In genomic region chr2:41933585-41934322, GRCh38 we compare ENCODE assay signal across 10 cellular contexts.
DNase-seq lines count a peak whose midpoint lies in the region; TF ChIP-seq lines count a peak whose summit lies in the region.
"Had no signal": no experiment of that assay in that cellular context is flagged by ENCODE, and none has a peak within 500 bp of the region (broad histone marks: within the 10 kb centered on the region; RNA-seq: fewer than 3 reads in every experiment).

No MANE protein-coding gene starts in this region.

- H2AK5ac ChIP-seq in mesenchymal stem cell (ENCODE audit: low read length, severe bottlenecking) = peak overlapping the region; percentile 37

- H3K27me3 ChIP-seq in mesenchymal stem cell (ENCODE audit: control insufficient read depth in 1 of 2, insufficient read depth in 1 of 2, low read length in 2 of 2) (no peaks in the 10 kb centered on the region), SK-N-SH (ENCODE audit: insufficient read depth) (no peaks in the 10 kb centered on the region)

- peak overlapping the region; percentile 54 to 96 for H2BK12ac ChIP-seq in mesenchymal stem cell (ENCODE audit: low read length in 2 of 2)

- TF ChIP-seq EP300 in SK-N-SH (IDR thresholded peaks at IDR 0.05; ENCODE audit: borderline replicate concordance in 1 of 2, low read depth in 1 of 2, low read length in 1 of 2) = no peak

- DNase-seq in LHCN-M2 (ENCODE audit: low read depth) (peak; percentile 94), chondrocyte (ENCODE audit: low spot score) (no peak), mesenchymal stem cell (peak; percentile 97), amygdala (lab: John Stamatoyannopoulos, UW) (no peak), SK-N-SH (no peak), NCI-H1694 (lab: John Stamatoyannopoulos, UW) (no peak)
- DNase-seq in activated CD4-positive, alpha-beta T cell treated with anti-CD3 and anti-CD28 coated beads for 48 hours = no peak
- DNase-seq: activated CD4-positive, alpha-beta T cell treated with anti-CD3 and anti-CD28 coated beads, Interleukin-2, amount 50 U/mL, for 4 hours; NCI-H2107 had no signal

- H2BK120ac ChIP-seq in mesenchymal stem cell (ENCODE audit: low read depth, low read length) = peak overlapping the region; percentile 78

- H3K4me2 ChIP-seq in mesenchymal stem cell (ENCODE audit: low read length, poor library complexity, severe bottlenecking) = no peak overlapping the region
- H3K4me2 ChIP-seq in SK-N-SH = no peak overlapping the region; the same call in 1 of the 2 replicates

- H2AFZ ChIP-seq in mesenchymal stem cell (ENCODE audit: low read depth, low read length) = no peak overlapping the region
- H2AFZ ChIP-seq in SK-N-SH (ENCODE audit: low read depth) = no peak overlapping the region

- peaks cover 92% of the 10 kb centered on the region for H3K4me1 Mint-ChIP-seq in chondrocyte (ENCODE audit: low read depth)

- peak overlapping the region in 1 of 2 experiments; percentile 41 for H3K14ac ChIP-seq in mesenchymal stem cell (ENCODE audit: low read length in 2 of 2)

- no peak overlapping the region for H2BK5ac ChIP-seq in mesenchymal stem cell (ENCODE audit: low read depth, low read length, poor library complexity, severe bottlenecking)

- WGBS in mesenchymal stem cell = 61% methylated on average over 7 of the region's 8 CpGs
- WGBS in SK-N-SH (ENCODE audit: low lambda C conversion rate) = 50% methylated on average over 8 of the region's 8 CpGs

- CTCF ChIA-PET in SK-N-SH (lab: Yijun Ruan, JAX) = interaction anchor here (0.7 to 6.9 kb wide), 6 partner anchors 12 to 154 kb away, joined by 3 to 38 read pairs (median 4); no protein-coding TSS in a partner anchor

- no peaks in the 10 kb centered on the region for H4K20me1 ChIP-seq in SK-N-SH (ENCODE audit: insufficient read depth)

- H3K9me3 ChIP-seq in mesenchymal stem cell (ENCODE audit: control insufficient read depth, low read length) (no peaks in the 10 kb centered on the region), SK-N-SH (no peaks in the 10 kb centered on the region)

- peak overlapping the region; percentile 54 for H3K27ac ChIP-seq in mesenchymal stem cell (ENCODE audit: low read length, poor library complexity, severe bottlenecking)
- no peak overlapping the region for H3K27ac ChIP-seq in SK-N-SH (ENCODE audit: low read depth in 2 of 2, low read length in 1 of 2)

- peaks cover 41% of the 10 kb centered on the region for H3K4me1 ChIP-seq in mesenchymal stem cell (ENCODE audit: control insufficient read depth, insufficient read depth, low read depth, low read length)
- peaks cover 13 to 50% of the 10 kb centered on the region in 2 experiments; a peak in 3 of 4 replicates for H3K4me1 ChIP-seq in SK-N-SH (ENCODE audit: control insufficient read depth in 1 of 2, insufficient read depth in 2 of 2, low read depth in 1 of 2, low read length in 1 of 2)

- no peaks in the 10 kb centered on the region for H3K79me2 ChIP-seq in SK-N-SH (ENCODE audit: insufficient read depth)

- H3K9me2 ChIP-seq in SK-N-SH = no peaks in the 10 kb centered on the region

- POLR2A ChIA-PET in SK-N-SH (lab: Yijun Ruan, JAX) = interaction anchor here (1.4 to 2.8 kb wide), 2 partner anchors 14 to 21 kb away, joined by 4 to 12 read pairs; no protein-coding TSS in a partner anchor

- H3K9ac ChIP-seq in mesenchymal stem cell (ENCODE audit: low read length) (peak overlapping the region; percentile 79), SK-N-SH (no peak overlapping the region)

- peak overlapping the region; percentile 17 for H3K4me3 Mint-ChIP-seq in chondrocyte (ENCODE audit: unreplicated experiment)

- no peak for TF ChIP-seq RAD21 in SK-N-SH (IDR thresholded peaks at IDR 0.05; ENCODE audit: low read length)

- no peak overlapping the region for H2BK15ac ChIP-seq in mesenchymal stem cell (ENCODE audit: low read depth, poor library complexity, severe bottlenecking)

- no peaks in the 10 kb centered on the region for H3K9me3 Mint-ChIP-seq in chondrocyte (ENCODE audit: low read depth)

- H4K8ac ChIP-seq in mesenchymal stem cell (ENCODE audit: low read length) = peak overlapping the region; percentile 59

- H3K79me1 ChIP-seq in mesenchymal stem cell (replicated peaks; ENCODE audit: low read length, poor library complexity, severe bottlenecking) = no peaks in the 10 kb centered on the region

- H3K4ac ChIP-seq in mesenchymal stem cell (ENCODE audit: low read depth in 1 of 2, low read length in 2 of 2) = peak overlapping the region; percentile 52 to 85

- peak overlapping the region; percentile 2 for H4K91ac ChIP-seq in mesenchymal stem cell (ENCODE audit: low read length)

- H3K4me3 ChIP-seq in mesenchymal stem cell (ENCODE audit: insufficient read depth in 1 of 2, low read depth in 1 of 2, low read length in 2 of 2) (peak overlapping the region in 1 of 2 experiments; percentile 56), SK-N-SH (ENCODE audit: low read depth in 2 of 2, low read length in 1 of 2) (no peak overlapping the region)
- H3K4me3 ChIP-seq: skin epidermis had no signal

- H3K27ac Mint-ChIP-seq in chondrocyte (ENCODE audit: unreplicated experiment) = peak overlapping the region; percentile 94

- H3K27me3 Mint-ChIP-seq in chondrocyte (ENCODE audit: low read depth) = no peaks in the 10 kb centered on the region

- H3K36me3 Mint-ChIP-seq in chondrocyte (ENCODE audit: low read depth) = no peaks in the 10 kb centered on the region

- H3K36me3 ChIP-seq in mesenchymal stem cell (ENCODE audit: control insufficient read depth in 1 of 2, insufficient read depth in 2 of 2, low read depth in 1 of 2, low read length in 2 of 2) = no peaks in the 10 kb centered on the region
- H3K36me3 ChIP-seq in SK-N-SH (replicated peaks in 1 of 2; ENCODE audit: control insufficient read depth in 1 of 2, insufficient read depth in 2 of 2, low read length in 1 of 2) = no peaks in the 10 kb centered on the region

- H3K23ac ChIP-seq in mesenchymal stem cell (ENCODE audit: low read length in 2 of 2) = no peak overlapping the region

- no peaks in the 10 kb centered on the region for H3F3A ChIP-seq in SK-N-SH (replicated peaks; ENCODE audit: insufficient read depth)

- peak overlapping the region; percentile 46 to 84 for H3K18ac ChIP-seq in mesenchymal stem cell (ENCODE audit: low read depth in 1 of 2, low read length in 2 of 2)

- TF ChIP-seq CTCF in chondrocyte (IDR thresholded peaks at IDR 0.05) (no peak), SK-N-SH (IDR thresholded peaks at IDR 0.05) (no peak)

TF ChIP-seq in SK-N-SH, 30 proteins besides CTCF, POLR2A, EP300 and RAD21 (continues in another document):
- no peak for TF ChIP-seq FOXM1 (IDR thresholded peaks at IDR 0.05; ENCODE audit: low read depth)
- TF ChIP-seq CHD2 (IDR thresholded peaks at IDR 0.05; ENCODE audit: low read length, partially characterized antibody) = no peak
- TF ChIP-seq USF2 (IDR thresholded peaks at IDR 0.05; ENCODE audit: borderline replicate concordance, low read depth, low read length) = no peak
- TF ChIP-seq IRF3 (IDR thresholded peaks at IDR 0.05; ENCODE audit: low read depth, low read length) = no peak
- TF ChIP-seq REST (IDR thresholded peaks at IDR 0.05; ENCODE audit: low read depth, low read length) = no peak
- no peak for TF ChIP-seq POLR2AphosphoS5 (IDR thresholded peaks at IDR 0.05; ENCODE audit: low read depth, low read length)
- TF ChIP-seq MEF2A (IDR thresholded peaks at IDR 0.05; ENCODE audit: borderline replicate concordance, low read depth) = no peak
- no peak for TF ChIP-seq MAX (IDR thresholded peaks at IDR 0.05; ENCODE audit: low read depth)

Comparison
In these comparisons a context has a peak if more than half of its experiments do, and no peak if none do; other contexts are left out.
1. DNase-seq: peak in LHCN-M2 (single experiment) and mesenchymal stem cell (single experiment); none in chondrocyte (single experiment), amygdala (0 of 56), SK-N-SH (single experiment), activated CD4-positive, alpha-beta T cell treated with anti-CD3 and anti-CD28 coated beads for 48 hours (single experiment) and NCI-H1694 (single experiment).